1 cellular context compared by ENCODE assay signal in genomic region chr7:100444311-100445278, GRCh38.
TF ChIP-seq lines count a peak whose summit lies in the region.

No MANE protein-coding gene starts in this region.

TF ChIP-seq in HepG2, 621 proteins besides CTCF, POLR2A, EP300 and RAD21 (continued from another document and continues in another):
- TF ChIP-seq, protein P1, sequence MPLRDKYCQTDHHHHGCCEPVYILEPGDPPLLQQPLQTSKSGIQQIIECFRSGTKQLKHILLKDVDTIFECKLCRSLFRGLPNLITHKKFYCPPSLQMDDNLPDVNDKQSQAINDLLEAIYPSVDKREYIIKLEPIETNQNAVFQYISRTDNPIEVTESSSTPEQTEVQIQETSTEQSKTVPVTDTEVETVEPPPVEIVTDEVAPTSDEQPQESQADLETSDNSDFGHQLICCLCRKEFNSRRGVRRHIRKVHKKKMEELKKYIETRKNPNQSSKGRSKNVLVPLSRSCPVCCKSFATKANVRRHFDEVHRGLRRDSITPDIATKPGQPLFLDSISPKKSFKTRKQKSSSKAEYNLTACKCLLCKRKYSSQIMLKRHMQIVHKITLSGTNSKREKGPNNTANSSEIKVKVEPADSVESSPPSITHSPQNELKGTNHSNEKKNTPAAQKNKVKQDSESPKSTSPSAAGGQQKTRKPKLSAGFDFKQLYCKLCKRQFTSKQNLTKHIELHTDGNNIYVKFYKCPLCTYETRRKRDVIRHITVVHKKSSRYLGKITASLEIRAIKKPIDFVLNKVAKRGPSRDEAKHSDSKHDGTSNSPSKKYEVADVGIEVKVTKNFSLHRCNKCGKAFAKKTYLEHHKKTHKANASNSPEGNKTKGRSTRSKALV (CRISPR knock-in tag; IDR thresholded peaks at IDR 0.05): no peak; the same call in 1 of the 2 replicates
- TF ChIP-seq ZSCAN21 (CRISPR knock-in tag; IDR thresholded peaks at IDR 0.05; ENCODE audit: borderline replicate concordance) (peak; percentile 72; the same call in 1 of the 2 replicates), ZNF572 (CRISPR knock-in tag; IDR thresholded peaks at IDR 0.05) (no peak), DZIP1 (CRISPR knock-in tag; IDR thresholded peaks at IDR 0.05) (0 out of 2 replicates have a peak, but pooled peaks have one; percentile 32), FOXP1 (IDR thresholded peaks at IDR 0.05) (no peak), FOXP1 (CRISPR knock-in tag; IDR thresholded peaks at IDR 0.05) (peak; percentile 80), CENPBD1 (CRISPR knock-in tag; IDR thresholded peaks at IDR 0.05; ENCODE audit: borderline replicate concordance, low read depth) (no peak), THAP11 (CRISPR knock-in tag; IDR thresholded peaks at IDR 0.05) (peak; percentile 84), RXRA (CRISPR knock-in tag; IDR thresholded peaks at IDR 0.05) (peak; percentile 98), HMGXB3 (CRISPR knock-in tag; IDR thresholded peaks at IDR 0.05; ENCODE audit: borderline replicate concordance) (no peak), TEAD2 (CRISPR knock-in tag; IDR thresholded peaks at IDR 0.05) (no peak), NONO (IDR thresholded peaks at IDR 0.05) (no peak), NONO (CRISPR knock-in tag; conservative IDR thresholded peaks at IDR 0.05) (peak; percentile 92), MIER3 (CRISPR knock-in tag; IDR thresholded peaks at IDR 0.05; ENCODE audit: borderline replicate concordance) (peak; percentile 43; the same call in 1 of the 2 replicates), BORCS8-MEF2B (CRISPR knock-in tag; IDR thresholded peaks at IDR 0.05) (peak; percentile 70), SP4 (CRISPR knock-in tag; IDR thresholded peaks at IDR 0.05) (peak; percentile 88), ZNF441 (CRISPR knock-in tag; IDR thresholded peaks at IDR 0.05; ENCODE audit: borderline replicate concordance) (peak; percentile 74; the same call in 1 of the 2 replicates), TBL1XR1 (IDR thresholded peaks at IDR 0.05; ENCODE audit: borderline replicate concordance, low read length, partially characterized antibody) (no peak), ZNF460 (CRISPR knock-in tag; IDR thresholded peaks at IDR 0.05; ENCODE audit: borderline replicate concordance) (peak; percentile 92), ASH2L (IDR thresholded peaks at IDR 0.05; ENCODE audit: insufficient read length, low read depth, low read length) (peak; percentile 82), ARHGAP35 (CRISPR knock-in tag; IDR thresholded peaks at IDR 0.05; ENCODE audit: borderline replicate concordance) (0 out of 2 replicates have a peak, but pooled peaks have one; percentile 30), TOPORS (CRISPR knock-in tag; IDR thresholded peaks at IDR 0.05) (0 out of 2 replicates have a peak, but pooled peaks have one; percentile 44), FLYWCH1 (CRISPR knock-in tag; IDR thresholded peaks at IDR 0.05) (no peak), BRCA1 (CRISPR knock-in tag; IDR thresholded peaks at IDR 0.05) (no peak), NRL (CRISPR knock-in tag; IDR thresholded peaks at IDR 0.05; ENCODE audit: borderline replicate concordance) (peak; percentile 31; the same call in 1 of the 2 replicates), SETDB1 (CRISPR knock-in tag; IDR thresholded peaks at IDR 0.05; ENCODE audit: borderline replicate concordance) (no peak), MNT (IDR thresholded peaks at IDR 0.05) (peak; percentile 72), PHF8 (CRISPR knock-in tag; IDR thresholded peaks at IDR 0.05) (peak; percentile 47; the same call in 1 of the 2 replicates), ZNF670 (CRISPR knock-in tag; IDR thresholded peaks at IDR 0.05; ENCODE audit: borderline replicate concordance) (0 out of 2 replicates have a peak, but pooled peaks have one; percentile 33), ZNF639 (CRISPR knock-in tag; conservative IDR thresholded peaks at IDR 0.05) (0 out of 2 replicates have a peak, but pooled peaks have one; percentile 36), ZNF282 (IDR thresholded peaks at IDR 0.05; ENCODE audit: partially characterized antibody) (no peak), ATF7 (IDR thresholded peaks at IDR 0.05) (peak; percentile 93), ATF7 (CRISPR knock-in tag; IDR thresholded peaks at IDR 0.05) (peak; percentile 100), ZFP36L1 (CRISPR knock-in tag; IDR thresholded peaks at IDR 0.05) (peak; percentile 74; the same call in 1 of the 2 replicates)
- TF ChIP-seq, protein P2, sequence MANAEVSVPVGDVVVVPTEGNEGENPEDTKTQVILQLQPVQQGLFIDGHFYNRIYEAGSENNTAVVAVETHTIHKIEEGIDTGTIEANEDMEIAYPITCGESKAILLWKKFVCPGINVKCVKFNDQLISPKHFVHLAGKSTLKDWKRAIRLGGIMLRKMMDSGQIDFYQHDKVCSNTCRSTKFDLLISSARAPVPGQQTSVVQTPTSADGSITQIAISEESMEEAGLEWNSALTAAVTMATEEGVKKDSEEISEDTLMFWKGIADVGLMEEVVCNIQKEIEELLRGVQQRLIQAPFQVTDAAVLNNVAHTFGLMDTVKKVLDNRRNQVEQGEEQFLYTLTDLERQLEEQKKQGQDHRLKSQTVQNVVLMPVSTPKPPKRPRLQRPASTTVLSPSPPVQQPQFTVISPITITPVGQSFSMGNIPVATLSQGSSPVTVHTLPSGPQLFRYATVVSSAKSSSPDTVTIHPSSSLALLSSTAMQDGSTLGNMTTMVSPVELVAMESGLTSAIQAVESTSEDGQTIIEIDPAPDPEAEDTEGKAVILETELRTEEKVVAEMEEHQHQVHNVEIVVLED (CRISPR knock-in tag; IDR thresholded peaks at IDR 0.05; ENCODE audit: borderline replicate concordance): peak; percentile 56; the same call in 1 of the 2 replicates
- TF ChIP-seq, protein P3, sequence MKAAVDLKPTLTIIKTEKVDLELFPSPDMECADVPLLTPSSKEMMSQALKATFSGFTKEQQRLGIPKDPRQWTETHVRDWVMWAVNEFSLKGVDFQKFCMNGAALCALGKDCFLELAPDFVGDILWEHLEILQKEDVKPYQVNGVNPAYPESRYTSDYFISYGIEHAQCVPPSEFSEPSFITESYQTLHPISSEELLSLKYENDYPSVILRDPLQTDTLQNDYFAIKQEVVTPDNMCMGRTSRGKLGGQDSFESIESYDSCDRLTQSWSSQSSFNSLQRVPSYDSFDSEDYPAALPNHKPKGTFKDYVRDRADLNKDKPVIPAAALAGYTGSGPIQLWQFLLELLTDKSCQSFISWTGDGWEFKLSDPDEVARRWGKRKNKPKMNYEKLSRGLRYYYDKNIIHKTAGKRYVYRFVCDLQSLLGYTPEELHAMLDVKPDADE (CRISPR knock-in tag; IDR thresholded peaks at IDR 0.05): no peak; the same call in 1 of the 2 replicates
- TF ChIP-seq, protein P4, sequence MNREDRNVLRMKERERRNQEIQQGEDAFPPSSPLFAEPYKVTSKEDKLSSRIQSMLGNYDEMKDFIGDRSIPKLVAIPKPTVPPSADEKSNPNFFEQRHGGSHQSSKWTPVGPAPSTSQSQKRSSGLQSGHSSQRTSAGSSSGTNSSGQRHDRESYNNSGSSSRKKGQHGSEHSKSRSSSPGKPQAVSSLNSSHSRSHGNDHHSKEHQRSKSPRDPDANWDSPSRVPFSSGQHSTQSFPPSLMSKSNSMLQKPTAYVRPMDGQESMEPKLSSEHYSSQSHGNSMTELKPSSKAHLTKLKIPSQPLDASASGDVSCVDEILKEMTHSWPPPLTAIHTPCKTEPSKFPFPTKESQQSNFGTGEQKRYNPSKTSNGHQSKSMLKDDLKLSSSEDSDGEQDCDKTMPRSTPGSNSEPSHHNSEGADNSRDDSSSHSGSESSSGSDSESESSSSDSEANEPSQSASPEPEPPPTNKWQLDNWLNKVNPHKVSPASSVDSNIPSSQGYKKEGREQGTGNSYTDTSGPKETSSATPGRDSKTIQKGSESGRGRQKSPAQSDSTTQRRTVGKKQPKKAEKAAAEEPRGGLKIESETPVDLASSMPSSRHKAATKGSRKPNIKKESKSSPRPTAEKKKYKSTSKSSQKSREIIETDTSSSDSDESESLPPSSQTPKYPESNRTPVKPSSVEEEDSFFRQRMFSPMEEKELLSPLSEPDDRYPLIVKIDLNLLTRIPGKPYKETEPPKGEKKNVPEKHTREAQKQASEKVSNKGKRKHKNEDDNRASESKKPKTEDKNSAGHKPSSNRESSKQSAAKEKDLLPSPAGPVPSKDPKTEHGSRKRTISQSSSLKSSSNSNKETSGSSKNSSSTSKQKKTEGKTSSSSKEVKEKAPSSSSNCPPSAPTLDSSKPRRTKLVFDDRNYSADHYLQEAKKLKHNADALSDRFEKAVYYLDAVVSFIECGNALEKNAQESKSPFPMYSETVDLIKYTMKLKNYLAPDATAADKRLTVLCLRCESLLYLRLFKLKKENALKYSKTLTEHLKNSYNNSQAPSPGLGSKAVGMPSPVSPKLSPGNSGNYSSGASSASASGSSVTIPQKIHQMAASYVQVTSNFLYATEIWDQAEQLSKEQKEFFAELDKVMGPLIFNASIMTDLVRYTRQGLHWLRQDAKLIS (CRISPR knock-in tag; IDR thresholded peaks at IDR 0.05): no peak
